Comparison of ENCODE assay signal across 8 cellular contexts in the genomic region with DNA sequence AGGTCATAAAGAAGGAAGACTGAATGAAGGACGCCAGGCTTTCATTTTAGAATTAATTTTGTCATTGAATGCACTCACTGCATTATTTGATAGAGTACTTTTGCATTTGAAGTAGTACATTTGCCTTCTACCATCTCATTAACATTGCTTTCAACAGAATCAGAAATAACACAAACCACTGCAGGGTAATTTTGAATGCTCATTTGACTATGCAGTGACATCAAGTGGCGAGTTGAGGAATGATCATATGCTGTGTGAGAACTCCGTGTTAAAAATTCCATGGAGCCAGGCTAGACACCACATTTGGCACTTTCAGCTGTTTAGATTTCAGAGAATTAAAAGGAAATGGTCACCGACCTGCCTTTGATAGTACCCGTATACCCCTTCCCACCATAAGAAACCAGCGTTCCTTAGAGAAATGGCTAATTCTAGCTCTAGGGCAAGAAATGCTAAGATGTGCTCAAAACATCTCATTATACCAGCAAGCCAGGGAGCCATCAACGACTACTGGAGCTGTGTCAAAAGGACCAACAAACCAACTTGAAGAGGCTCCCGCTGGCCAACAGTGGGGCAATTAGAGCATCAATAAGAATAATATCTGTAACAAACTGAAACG. TPM values are rescaled to one million over a fixed set of nuclear protein-coding genes. Genes with fewer than 3 reads are reported as not detected.
DNase-seq lines count a peak whose midpoint lies in the region; ATAC-seq, FAIRE-seq and TF ChIP-seq lines count a peak whose summit lies in the region.

No MANE protein-coding gene starts in this region.

- no peaks in the 10 kb centered on the region for H3K27me3 ChIP-seq in upper lobe of left lung
- no peaks in the 10 kb centered on the region for H3K27me3 ChIP-seq in CD4-positive, alpha-beta memory T cell (ENCODE audit: insufficient read depth, low read length)

- H3K27me3 Mint-ChIP-seq in MCF 10A (ENCODE audit: insufficient read depth, unreplicated experiment), result no peaks in the 10 kb centered on the region
- H3K27me3 Mint-ChIP-seq in CD4-positive, alpha-beta memory T cell, result no peaks in the 10 kb centered on the region

- no peak overlapping the region for H3K4me3 Mint-ChIP-seq in MCF 10A (ENCODE audit: unreplicated experiment)
- no peak overlapping the region for H3K4me3 Mint-ChIP-seq in CD4-positive, alpha-beta memory T cell

- H3K9me3 Mint-ChIP-seq in MCF 10A (ENCODE audit: unreplicated experiment), result no peaks in the 10 kb centered on the region
- no peaks in the 10 kb centered on the region for H3K9me3 Mint-ChIP-seq in CD4-positive, alpha-beta memory T cell

- peaks cover 6% of the 10 kb centered on the region for H3K4me1 Mint-ChIP-seq in MCF 10A (ENCODE audit: insufficient read depth, unreplicated experiment)
- peaks cover 0 to 2% (median under 1%) of the 10 kb centered on the region in 4 donors for H3K4me1 Mint-ChIP-seq in CD4-positive, alpha-beta memory T cell

- FAIRE-seq in kidney (lab: Jason Lieb, UNC), result peak; percentile 71

- intact Hi-C loops in MCF 10A (cut with micrococcal nuclease) (loop anchor here (1.0 to 5.0 kb wide), 5 partner anchors 67 to 264 kb away; no protein-coding TSS in a partner anchor), kidney (cut with DNase I) (loop anchor here (10.0 kb wide), 1 partner anchor 69 kb away; no protein-coding TSS in a partner anchor)
- intact Hi-C loops in CD4-positive, alpha-beta memory T cell (cut with micrococcal nuclease), result loop anchor here (1.0 to 5.0 kb wide), 3 partner anchors 67 to 195 kb away; no protein-coding TSS in a partner anchor

- TF ChIP-seq EP300 in upper lobe of left lung (IDR thresholded peaks at IDR 0.05), result no peak

- TF ChIP-seq CTCF in MCF 10A (IDR thresholded peaks at IDR 0.05; ENCODE audit: unreplicated experiment) (peak; percentile 66), kidney (IDR thresholded peaks at IDR 0.05; ENCODE audit: borderline replicate concordance, extremely low read depth, insufficient read depth) (peak; percentile 61), upper lobe of left lung (IDR thresholded peaks at IDR 0.05) (peak; percentile 24 to 59 (median 46))

- CTCF ChIA-PET in MCF 10A (lab: Yijun Ruan, JAX), result interaction anchor here (0.6 to 11.7 kb wide), 29 partner anchors 8 to 252 kb away, joined by 3 to 150 read pairs (median 5); a partner anchor contains a TSS
- CTCF ChIA-PET in CD4-positive, alpha-beta memory T cell (lab: Charles Lee; ENCODE audit: partially characterized antibody), result interaction anchor here (0.9 to 2.1 kb wide), 4 partner anchors 67 to 228 kb away, joined by 3 to 8 read pairs (median 4); no protein-coding TSS in a partner anchor

- peaks cover 22% of the 10 kb centered on the region for H3K36me3 Mint-ChIP-seq in MCF 10A (ENCODE audit: insufficient read depth, unreplicated experiment)
- H3K36me3 Mint-ChIP-seq in CD4-positive, alpha-beta memory T cell, result peaks cover 14 to 15% of the 10 kb centered on the region in 2 donors

- H3K9me3 ChIP-seq in kidney (ENCODE audit: control insufficient read depth in 1 of 2, low read length in 2 of 2), result no peaks in the 10 kb centered on the region
- H3K9me3 ChIP-seq in upper lobe of left lung, result no peaks in the 10 kb centered on the region
- no peaks in the 10 kb centered on the region for H3K9me3 ChIP-seq in CD4-positive, alpha-beta memory T cell (ENCODE audit: control insufficient read depth in 1 of 2, low read length in 2 of 2)

- POLR2A ChIA-PET in MCF 10A (lab: Yijun Ruan, JAX), result interaction anchor here (0.7 to 2.5 kb wide), 5 partner anchors 9 to 262 kb away, joined by 3 to 7 read pairs (median 3); no protein-coding TSS in a partner anchor
- POLR2A ChIA-PET in CD4-positive, alpha-beta memory T cell (lab: Charles Lee; ENCODE audit: partially characterized antibody), result interaction anchor here (0.8 kb wide), 1 partner anchor 627 kb away, joined by 3 read pairs; a partner anchor contains a TSS

- H3K9ac ChIP-seq in kidney (ENCODE audit: low read length in 2 of 2), result no peak overlapping the region

- DNase-seq in NCI-H345 (lab: John Stamatoyannopoulos, UW) (peak; percentile 22), NCI-H345 treated with DMSO at 0.1 percent for 48 hours (lab: John Stamatoyannopoulos, UW; ENCODE audit: unreplicated experiment) (no peak), NCI-H1105 treated with DMSO at 0.1 percent for 48 hours (lab: John Stamatoyannopoulos, UW) (peak; percentile 79), MCF 10A (ENCODE audit: unreplicated experiment) (peak; percentile 65), kidney (no peak), upper lobe of left lung (no peak)
- no peak for DNase-seq in CD4-positive, alpha-beta memory T cell
- no peak for DNase-seq in activated CD4-positive, alpha-beta T cell treated with anti-CD3 and anti-CD28 coated beads for 48 hours

- H3K36me3 ChIP-seq in kidney (ENCODE audit: control insufficient read depth in 1 of 2, insufficient read depth in 2 of 2, low read length in 2 of 2) (peaks cover 33 to 41% of the 10 kb centered on the region in 2 donors), upper lobe of left lung (peaks cover 3 to 81% (median 33%) of the 10 kb centered on the region in 4 donors)
- H3K36me3 ChIP-seq in CD4-positive, alpha-beta memory T cell (ENCODE audit: insufficient read depth, low read length), result peaks cover 5% of the 10 kb centered on the region

- WGBS in upper lobe of left lung, 2 donors, result 61 to 64% methylated on average over 9 of the region's 9 CpGs

- ATAC-seq in upper lobe of left lung (ENCODE audit: low FRiP score in 2 of 2), result peak; percentile 31 to 60

- TF ChIP-seq POLR2A in upper lobe of left lung (IDR thresholded peaks at IDR 0.05), result no peak

- no TSS peak for BruUV-seq in MCF 10A (replicated peaks; lab: Mats Ljungman, UMichigan)

- no peak overlapping the region for H3K27ac ChIP-seq in kidney (ENCODE audit: low read depth in 2 of 2, low read length in 2 of 2)
- no peak overlapping the region for H3K27ac ChIP-seq in upper lobe of left lung
- H3K27ac ChIP-seq in CD4-positive, alpha-beta memory T cell (ENCODE audit: low read depth, low read length), result no peak overlapping the region

- no peak overlapping the region for H3K4me3 ChIP-seq in kidney (ENCODE audit: low read length in 2 of 2)
- H3K4me3 ChIP-seq in upper lobe of left lung, result no peak overlapping the region
- H3K4me3 ChIP-seq in CD4-positive, alpha-beta memory T cell (ENCODE audit: low read length in 2 of 2), result no peak overlapping the region

- H3K27ac Mint-ChIP-seq in MCF 10A (ENCODE audit: low read depth, unreplicated experiment), result peak overlapping the region; percentile 0
- peak overlapping the region in 1 of 7 donors; percentile 52 for H3K27ac Mint-ChIP-seq in CD4-positive, alpha-beta memory T cell

- H3K4me1 ChIP-seq in kidney (ENCODE audit: control insufficient read depth in 1 of 2, insufficient read depth in 1 of 2, low read depth in 1 of 2, low read length in 2 of 2) (no peaks in the 10 kb centered on the region), upper lobe of left lung (peaks cover 0 to 4% (median 1%) of the 10 kb centered on the region in 4 donors)
- H3K4me1 ChIP-seq in CD4-positive, alpha-beta memory T cell (ENCODE audit: insufficient read depth, low read length), result no peaks in the 10 kb centered on the region

RNA-seq across cellular contexts. Expression of a gene that starts 16.5 kb away (rescaled TPM):
- total RNA-seq in MCF 10A (2022), result 30.8 and 31.2 TPM in 2 replicates
- total RNA-seq in kidney, result 66.8 TPM
- polyA plus RNA-seq in kidney (ENCODE audit: insufficient read depth, low read depth, low replicate concordance), result 142 TPM
- total RNA-seq in upper lobe of left lung, result 10 to 100 TPM; 25.1 to 70.9 (median 63.7) TPM
- 10 to 100 TPM; 11.3 to 13.9 TPM for total RNA-seq in CD4-positive, alpha-beta memory T cell
- 10 to 100 TPM; 15.3 to 23.0 TPM for polyA plus RNA-seq in CD4-positive, alpha-beta memory T cell

RNA-seq across cellular contexts. Expression of a gene that starts 31.6 kb away (rescaled TPM):
- total RNA-seq in MCF 10A (2022) (not detected in 2 replicates), kidney (0.25 TPM), upper lobe of left lung (1 to 10 TPM in 1 of 6 donors, under 1 TPM in 1, not detected in 4; 0.66 to 2.1 TPM)
- polyA plus RNA-seq in kidney (ENCODE audit: insufficient read depth, low read depth, low replicate concordance), result not detected
- not detected for total RNA-seq in CD4-positive, alpha-beta memory T cell
- under 1 TPM in 1 of 2 donors, not detected in 1; 0.71 TPM for polyA plus RNA-seq in CD4-positive, alpha-beta memory T cell

Comparison
In these comparisons a context has a peak if more than half of its experiments do, and no peak if none do; other contexts are left out.
1. DNase-seq: peak in NCI-H345 (single experiment), NCI-H1105 treated with DMSO at 0.1 percent for 48 hours (single experiment) and MCF 10A (single experiment); none in NCI-H345 treated with DMSO at 0.1 percent for 48 hours (single experiment), kidney (single experiment), upper lobe of left lung (0 of 2), CD4-positive, alpha-beta memory T cell (0 of 5) and activated CD4-positive, alpha-beta T cell treated with anti-CD3 and anti-CD28 coated beads for 48 hours (single experiment).
2. Peak in every context shown above with its lines, with median percentiles within 50 percentile points of each other: CTCF ChIP-seq.